ENCODE assay signal across 8 cellular contexts in genomic region chr9:93098236-93098946, GRCh38. TPM values are rescaled to one million over a fixed set of nuclear protein-coding genes. Genes with fewer than 3 reads are reported as not detected.
A peak's percentile ranks its signal among the peaks of the same experiment; 100 is the strongest.
DNase-seq lines count a peak whose midpoint lies in the region; ATAC-seq and TF ChIP-seq lines count a peak whose summit lies in the region.

No MANE protein-coding gene starts in this region.

- peaks cover 18% of the 10 kb centered on the region for H3K36me3 Mint-ChIP-seq in activated T-helper 17 cell treated with anti-CD3 and anti-CD28 coated beads, Interleukin-2, amount 50 U/mL, for 72 hours (ENCODE audit: low read depth)
- peaks cover under 1% of the 10 kb centered on the region for H3K36me3 Mint-ChIP-seq in neural progenitor cell

- peak overlapping the region; percentile 86 for H3K27ac Mint-ChIP-seq in activated T-helper 17 cell treated with anti-CD3 and anti-CD28 coated beads, Interleukin-2, amount 50 U/mL, for 72 hours
- H3K27ac Mint-ChIP-seq in neural progenitor cell: no peak overlapping the region

- peaks cover under 1% of the 10 kb centered on the region for H3K9me3 Mint-ChIP-seq in activated T-helper 17 cell treated with anti-CD3 and anti-CD28 coated beads, Interleukin-2, amount 50 U/mL, for 72 hours
- H3K9me3 Mint-ChIP-seq in neural progenitor cell: peaks cover 10% of the 10 kb centered on the region

- H4K20me1 ChIP-seq in fibroblast of lung (ENCODE audit: control insufficient read depth, extremely low read depth, insufficient read depth, low read length): no peaks in the 10 kb centered on the region
- no peaks in the 10 kb centered on the region for H4K20me1 ChIP-seq in neural progenitor cell (ENCODE audit: low read depth)

- H2AFZ ChIP-seq in fibroblast of lung (ENCODE audit: low read length): no peak overlapping the region
- no peak overlapping the region for H2AFZ ChIP-seq in neural progenitor cell (replicated peaks)

- H3K9ac ChIP-seq in fibroblast of lung (ENCODE audit: insufficient read depth, low read length) (peak overlapping the region; percentile 20), neural progenitor cell (no peak overlapping the region)

- no peak for TF ChIP-seq POLR2A in testis (IDR thresholded peaks at IDR 0.05)

- peak overlapping the region; percentile 88 for H3K4me3 Mint-ChIP-seq in activated T-helper 17 cell treated with anti-CD3 and anti-CD28 coated beads, Interleukin-2, amount 50 U/mL, for 72 hours
- H3K4me3 Mint-ChIP-seq in neural progenitor cell: peak overlapping the region; percentile 76

- peak; percentile 67 for DNase-seq in COLO668 (lab: John Stamatoyannopoulos, UW; ENCODE audit: unreplicated experiment)
- peak; percentile 81 for DNase-seq in NOMO-1 treated with dmso at 0.1 percent for 144 hours (lab: John Stamatoyannopoulos, UW; ENCODE audit: unreplicated experiment)
- peak; percentile 99 for DNase-seq in fibroblast of lung (ENCODE audit: low read depth in 2 of 2)
- no peak for DNase-seq in neural progenitor cell (ENCODE audit: low spot score)
- DNase-seq in testis: peak; percentile 79

- peaks cover 1% of the 10 kb centered on the region for H3K36me3 ChIP-seq in fibroblast of lung (ENCODE audit: control insufficient read depth, insufficient read depth, low read length)
- no peaks in the 10 kb centered on the region for H3K36me3 ChIP-seq in neural progenitor cell
- no peaks in the 10 kb centered on the region for H3K36me3 ChIP-seq in testis (ENCODE audit: low read depth, missing control alignments)

- H3F3A ChIP-seq in neural progenitor cell (ENCODE audit: low read depth): peaks cover 11% of the 10 kb centered on the region

- 28 to 44% methylated on average over 15 of the region's 15 CpGs for WGBS in testis, 2 donors

- TF ChIP-seq CTCF in fibroblast of lung (conservative IDR thresholded peaks at IDR 0.05 in 1 of 2, IDR thresholded peaks at IDR 0.05 in 1 of 2; ENCODE audit: low read depth in 1 of 2, low read length in 2 of 2) (no peak), neural progenitor cell (IDR thresholded peaks at IDR 0.05) (no peak), testis (IDR thresholded peaks at IDR 0.05) (no peak)

- H3K4me1 Mint-ChIP-seq in activated T-helper 17 cell treated with anti-CD3 and anti-CD28 coated beads, Interleukin-2, amount 50 U/mL, for 72 hours: peaks cover 48% of the 10 kb centered on the region
- H3K4me1 Mint-ChIP-seq in neural progenitor cell: peaks cover 21% of the 10 kb centered on the region

- H3K9me3 ChIP-seq in fibroblast of lung (ENCODE audit: control insufficient read depth, insufficient read depth, low read depth, low read length) (no peaks in the 10 kb centered on the region), neural progenitor cell (ENCODE audit: low read depth) (no peaks in the 10 kb centered on the region), testis (no peaks in the 10 kb centered on the region)

- intact Hi-C loops in testis (cut with DNase I; ENCODE audit: low total_unique reads): no loop called here

- H3K27me3 ChIP-seq in fibroblast of lung (ENCODE audit: control insufficient read depth, insufficient read depth, low read length): no peaks in the 10 kb centered on the region
- peaks cover 10% of the 10 kb centered on the region for H3K27me3 ChIP-seq in neural progenitor cell
- H3K27me3 ChIP-seq in testis: no peaks in the 10 kb centered on the region

- peak; percentile 34 for ATAC-seq in activated T-helper 17 cell treated with anti-CD3 and anti-CD28 coated beads, Interleukin-2, amount 50 U/mL, for 72 hours (replicated peaks)
- ATAC-seq in HG03469 (IDR thresholded peaks at IDR 0.05; ENCODE audit: unreplicated experiment) (no peak), HG02852 (IDR thresholded peaks at IDR 0.05; ENCODE audit: unreplicated experiment) (no peak)

- H3K79me2 ChIP-seq in fibroblast of lung (ENCODE audit: control insufficient read depth, insufficient read depth, low read length) (peaks cover 64% of the 10 kb centered on the region), neural progenitor cell (ENCODE audit: low read depth) (peaks cover 7% of the 10 kb centered on the region)

- no peaks in the 10 kb centered on the region for H3K27me3 Mint-ChIP-seq in activated T-helper 17 cell treated with anti-CD3 and anti-CD28 coated beads, Interleukin-2, amount 50 U/mL, for 72 hours
- H3K27me3 Mint-ChIP-seq in neural progenitor cell (ENCODE audit: insufficient read depth, low read depth): no peaks in the 10 kb centered on the region

- H3K4me1 ChIP-seq in fibroblast of lung (ENCODE audit: control insufficient read depth, extremely low read depth, insufficient read depth, low read length) (peaks cover 19% of the 10 kb centered on the region), neural progenitor cell (peaks cover 5% of the 10 kb centered on the region), testis (peaks cover 44% of the 10 kb centered on the region)

- H3K4me3 ChIP-seq in fibroblast of lung (replicated peaks in 1 of 4; ENCODE audit: control extremely low read depth in 1 of 4, insufficient read depth in 1 of 4, low read depth in 3 of 4, low read length in 4 of 4) (peak overlapping the region; percentile 31 to 86 (median 82)), neural progenitor cell (no peak overlapping the region), testis (no peak overlapping the region)

- peak overlapping the region; percentile 81 for H3K4me2 ChIP-seq in fibroblast of lung (ENCODE audit: extremely low read depth, insufficient read depth, low read length)
- H3K4me2 ChIP-seq in neural progenitor cell: no peak overlapping the region

- H3K27ac ChIP-seq in fibroblast of lung (ENCODE audit: insufficient read depth, low read length) (peak overlapping the region; percentile 87), neural progenitor cell (no peak overlapping the region), testis (peak overlapping the region; percentile 94)

RNA-seq across cellular contexts. Expression of gene CARD19, which starts 2.4 kb away (rescaled TPM):
- total RNA-seq in activated T-helper 17 cell treated with anti-CD3 and anti-CD28 coated beads, Interleukin-2, amount 50 U/mL, for 72 hours: 10 to 100 TPM; 83.6 to 87.3 TPM
- total RNA-seq in fibroblast of lung (72.7 and 91.0 TPM in 2 replicates), neural progenitor cell (ENCODE audit: low replicate concordance) (12.3 and 33.4 TPM in 2 replicates), testis (100 to 1,000 TPM; 138 to 147 TPM)
- polyA plus RNA-seq in fibroblast of lung (30.2 and 40.0 TPM in 2 replicates), testis (ENCODE audit: insufficient read depth, low read depth, low replicate concordance) (99.4 TPM)
- polyA plus RNA-seq in fibroblast of lung (2012): 48.2 and 72.7 TPM in 2 replicates
- polyA minus RNA-seq in fibroblast of lung (ENCODE audit: low replicate concordance): 47.2 and 92.9 TPM in 2 replicates

RNA-seq across cellular contexts. Expression of gene NINJ1, which starts 35.7 kb away (rescaled TPM):
- total RNA-seq in activated T-helper 17 cell treated with anti-CD3 and anti-CD28 coated beads, Interleukin-2, amount 50 U/mL, for 72 hours: 100 to 1,000 TPM in 1 of 2 donors, 10 to 100 TPM in 1; 56.0 to 197 TPM
- total RNA-seq in fibroblast of lung (56.2 and 59.9 TPM in 2 replicates), neural progenitor cell (ENCODE audit: low replicate concordance) (3.9 and 27.3 TPM in 2 replicates), testis (100 to 1,000 TPM; 148 to 152 TPM)
- polyA plus RNA-seq in fibroblast of lung (7.2 and 19.5 TPM in 2 replicates), testis (ENCODE audit: insufficient read depth, low read depth, low replicate concordance) (99.3 TPM)
- polyA plus RNA-seq in fibroblast of lung (2012): 20.6 and 58.0 TPM in 2 replicates
- 32.1 and 73.7 TPM in 2 replicates for polyA minus RNA-seq in fibroblast of lung (ENCODE audit: low replicate concordance)

RNA-seq across cellular contexts. Expression of gene SUSD3, which starts 39.9 kb away (rescaled TPM):
- 10 to 100 TPM; 45.4 to 68.4 TPM for total RNA-seq in activated T-helper 17 cell treated with anti-CD3 and anti-CD28 coated beads, Interleukin-2, amount 50 U/mL, for 72 hours
- total RNA-seq in fibroblast of lung: 2.8 and 4.6 TPM in 2 replicates
- polyA plus RNA-seq in fibroblast of lung: 0.17 and 1.4 TPM in 2 replicates
- 3.1 TPM in 1 of 2 replicates, not detected in the other for polyA plus RNA-seq in fibroblast of lung (2012)
- 6.9 TPM in 1 of 2 replicates, not detected in the other for polyA minus RNA-seq in fibroblast of lung (ENCODE audit: low replicate concordance)
- 1.8 TPM in 1 of 2 replicates, not detected in the other for total RNA-seq in neural progenitor cell (ENCODE audit: low replicate concordance)
- 100 to 1,000 TPM; 282 to 537 TPM for total RNA-seq in testis
- polyA plus RNA-seq in testis (ENCODE audit: insufficient read depth, low read depth, low replicate concordance): 172 TPM

Comparison
In these comparisons a context has a peak if more than half of its experiments do, and no peak if none do; other contexts are left out.
1. H3K4me3 ChIP-seq: peak in fibroblast of lung (4 of 4); none in neural progenitor cell (single experiment) and testis (0 of 2).